8 cellular contexts compared by ENCODE assay signal in the genomic region with DNA sequence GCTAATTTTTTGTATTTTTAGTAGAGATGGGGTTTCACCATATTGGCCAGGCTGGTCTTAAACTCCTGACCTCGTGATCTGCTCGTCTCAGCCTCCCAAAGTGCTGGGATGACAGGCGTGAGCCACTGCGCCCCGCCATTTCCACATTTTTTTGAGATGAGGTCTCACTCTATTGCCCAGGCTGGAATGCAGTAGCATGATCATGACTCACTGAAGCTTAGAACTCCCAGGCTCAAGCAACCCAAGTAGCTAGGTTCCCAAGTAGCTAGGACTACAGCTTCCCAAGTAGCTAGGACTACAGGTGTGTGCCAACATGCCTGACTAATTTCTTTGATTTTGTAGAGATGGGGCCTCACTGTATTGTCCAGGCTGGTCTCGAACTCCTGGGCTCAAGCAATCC. TPM values are rescaled to one million over a fixed set of nuclear protein-coding genes. Genes with fewer than 3 reads are reported as not detected.
DNase-seq lines count a peak whose midpoint lies in the region; FAIRE-seq and TF ChIP-seq lines count a peak whose summit lies in the region.
"Not testable (repeated sequence)": the region's sequence is repeated elsewhere in the genome, so short reads cannot be mapped to it uniquely, and the experiment has no call there.
"Had no signal": no experiment of that assay in that cellular context is flagged by ENCODE, and none has a peak within 500 bp of the region (broad histone marks: within the 10 kb centered on the region; RNA-seq: fewer than 3 reads in every experiment).

No MANE protein-coding gene starts in this region.

- dilution Hi-C loops in endothelial cell of umbilical vein (cut with MboI; ENCODE audit: extremely low pct_ligation_motif_present, low sequenced_read_pairs) = not testable (repeated sequence)

- CTCF ChIA-PET in endothelial cell of umbilical vein (lab: Charles Lee) = not testable (repeated sequence)

- not testable (repeated sequence) for H4K20me1 ChIP-seq in endothelial cell of umbilical vein (replicated peaks; ENCODE audit: control insufficient read depth, extremely low read depth, insufficient read depth, low read length)

- H2AFZ ChIP-seq in endothelial cell of umbilical vein (ENCODE audit: low read depth, low read length) = not testable (repeated sequence)

- intact Hi-C loops in endothelial cell of umbilical vein (cut with micrococcal nuclease) = not testable (repeated sequence)

- not testable (repeated sequence) for H3K27me3 ChIP-seq in endothelial cell of umbilical vein (ENCODE audit: control insufficient read depth in 2 of 2, insufficient read depth in 2 of 2, low read length in 2 of 2)

- H3K4me3 ChIP-seq in endothelial cell of umbilical vein (replicated peaks in 1 of 3; ENCODE audit: insufficient read depth in 1 of 3, low read depth in 1 of 3, low read length in 3 of 3) = not testable (repeated sequence)

- not testable (repeated sequence) for H3K36me3 ChIP-seq in endothelial cell of umbilical vein (ENCODE audit: control insufficient read depth in 2 of 2, extremely low read depth in 1 of 2, insufficient read depth in 2 of 2, low read length in 2 of 2)

- H3K9ac ChIP-seq in endothelial cell of umbilical vein (replicated peaks; ENCODE audit: extremely low read depth, insufficient read depth, low read length) = not testable (repeated sequence)

- H3K9me1 ChIP-seq in endothelial cell of umbilical vein (replicated peaks; ENCODE audit: control insufficient read depth, extremely low read depth, insufficient read depth, low read length) = not testable (repeated sequence)

- not testable (repeated sequence) for TF ChIP-seq CTCF in endothelial cell of umbilical vein (IDR thresholded peaks at IDR 0.05; ENCODE audit: extremely low read depth in 1 of 2, insufficient read depth in 1 of 2, low read depth in 1 of 2, low read length in 2 of 2)

- H3K9me3 ChIP-seq in endothelial cell of umbilical vein (replicated peaks; ENCODE audit: control insufficient read depth, insufficient read depth, low read length) = not testable (repeated sequence)

- FAIRE-seq in endothelial cell of umbilical vein (lab: Jason Lieb, UNC) = peak; percentile 59

- H3K79me2 ChIP-seq in endothelial cell of umbilical vein (ENCODE audit: control insufficient read depth, insufficient read depth, low read length) = not testable (repeated sequence)

- H3K27ac ChIP-seq in endothelial cell of umbilical vein (ENCODE audit: insufficient read depth, low read depth, low read length) = not testable (repeated sequence)

- POLR2A ChIA-PET in endothelial cell of umbilical vein (lab: Charles Lee) = not testable (repeated sequence)

- not testable (repeated sequence) for BruUV-seq in endothelial cell of umbilical vein (replicated peaks; lab: Mats Ljungman, UMichigan)

- DNase-seq in EL (peak; percentile 98), HS-27A (ENCODE audit: low read depth) (peak; percentile 92), RPMI7951 (ENCODE audit: low read depth) (peak; percentile 93), amniotic stem cell (lab: John Stamatoyannopoulos, UW) (peak; percentile 82), endothelial cell of umbilical vein (ENCODE audit: low read depth, low spot score) (peak; percentile 38), glomerular endothelial cell (ENCODE audit: extremely low read depth, low read depth, low spot score) (peak; percentile 57), non-pigmented ciliary epithelial cell (ENCODE audit: low read depth) (peak; percentile 96)

- H3K4me1 ChIP-seq in endothelial cell of umbilical vein (ENCODE audit: control insufficient read depth, extremely low read depth, insufficient read depth, low read length) = not testable (repeated sequence)

- not testable (repeated sequence) for H3K4me2 ChIP-seq in endothelial cell of umbilical vein (ENCODE audit: insufficient read depth, low read length)

- TF ChIP-seq POLR2A in endothelial cell of umbilical vein (IDR thresholded peaks at IDR 0.05; ENCODE audit: low read depth, low read length) = not testable (repeated sequence)

TF ChIP-seq in endothelial cell of umbilical vein, 7 proteins besides CTCF, POLR2A, EP300 and RAD21:
- TF ChIP-seq JUN (IDR thresholded peaks at IDR 0.05; ENCODE audit: borderline replicate concordance, insufficient read depth, insufficient read length, low read depth) = peak; percentile 71
TF ChIP-seq in endothelial cell of umbilical vein: peak in this region for 1; not testable (repeated sequence) for 6.

RNA-seq across cellular contexts. Expression of gene ZP3, which starts 3.7 kb away (rescaled TPM):
- total RNA-seq in RPMI7951 (2014; rRNA removed; shearing (Covaris generic)) = 5.5 and 6.1 TPM in 2 replicates
- total RNA-seq in endothelial cell of umbilical vein (0.32 and 4.0 TPM in 2 replicates), glomerular endothelial cell (1.1 and 4.0 TPM in 2 replicates)
- polyA plus RNA-seq in endothelial cell of umbilical vein = 3.0 and 4.3 TPM in 2 replicates
- polyA plus RNA-seq in endothelial cell of umbilical vein (2011; cell fraction: cytosol; rRNA removed) = 1.7 and 1.9 TPM in 2 replicates
- polyA plus RNA-seq in endothelial cell of umbilical vein (2011; cell fraction: nucleus; rRNA removed) = 1.4 and 1.7 TPM in 2 replicates
- polyA plus RNA-seq in endothelial cell of umbilical vein (2012) = 2.5 and 4.7 TPM in 2 replicates
- polyA minus RNA-seq in endothelial cell of umbilical vein = 2.6 and 6.7 TPM in 2 replicates
- 28.8 TPM for polyA minus RNA-seq in endothelial cell of umbilical vein (2011; cell fraction: cytosol; rRNA and poly(A)+ RNA removed)
- 0.24 and 0.48 TPM in 2 replicates for polyA minus RNA-seq in endothelial cell of umbilical vein (2011; cell fraction: nucleus; rRNA and poly(A)+ RNA removed)

RNA-seq across cellular contexts. Expression of gene SSC4D, which starts 11.6 kb away (rescaled TPM):
- total RNA-seq in RPMI7951 (2014; rRNA removed; shearing (Covaris generic)) = 0.10 and 0.60 TPM in 2 replicates
- 0.39 and 0.46 TPM in 2 replicates for total RNA-seq in endothelial cell of umbilical vein
- 0.88 and 1.1 TPM in 2 replicates for polyA plus RNA-seq in endothelial cell of umbilical vein
- 0.59 TPM in 2 replicates for polyA plus RNA-seq in endothelial cell of umbilical vein (2011; cell fraction: cytosol; rRNA removed)
- 0.26 and 0.38 TPM in 2 replicates for polyA plus RNA-seq in endothelial cell of umbilical vein (2011; cell fraction: nucleus; rRNA removed)
- 0.37 and 0.68 TPM in 2 replicates for polyA plus RNA-seq in endothelial cell of umbilical vein (2012)
- polyA minus RNA-seq in endothelial cell of umbilical vein = 0.30 and 0.53 TPM in 2 replicates
- 1.7 TPM for polyA minus RNA-seq in endothelial cell of umbilical vein (2011; cell fraction: cytosol; rRNA and poly(A)+ RNA removed)
- not detected in 2 replicates for polyA minus RNA-seq in endothelial cell of umbilical vein (2011; cell fraction: nucleus; rRNA and poly(A)+ RNA removed)
- 1.4 and 2.0 TPM in 2 replicates for total RNA-seq in glomerular endothelial cell
- total RNA-seq: naive thymus-derived CD8-positive, alpha-beta T cell had no signal

RNA-seq across cellular contexts. Expression of gene DTX2, which starts 40.4 kb away (rescaled TPM):
- 10.9 and 11.6 TPM in 2 replicates for total RNA-seq in RPMI7951 (2014; rRNA removed; shearing (Covaris generic))
- total RNA-seq in endothelial cell of umbilical vein (16.7 and 17.1 TPM in 2 replicates), glomerular endothelial cell (20.4 and 27.3 TPM in 2 replicates)
- polyA plus RNA-seq in endothelial cell of umbilical vein = 8.5 and 11.7 TPM in 2 replicates
- polyA plus RNA-seq in endothelial cell of umbilical vein (2011; cell fraction: cytosol; rRNA removed) = 5.2 and 6.9 TPM in 2 replicates
- 15.1 and 15.2 TPM in 2 replicates for polyA plus RNA-seq in endothelial cell of umbilical vein (2011; cell fraction: nucleus; rRNA removed)
- polyA plus RNA-seq in endothelial cell of umbilical vein (2012) = 7.4 and 9.4 TPM in 2 replicates
- 5.9 and 10.1 TPM in 2 replicates for polyA minus RNA-seq in endothelial cell of umbilical vein
- polyA minus RNA-seq in endothelial cell of umbilical vein (2011; cell fraction: cytosol; rRNA and poly(A)+ RNA removed) = 19.4 TPM
- 10.9 and 12.9 TPM in 2 replicates for polyA minus RNA-seq in endothelial cell of umbilical vein (2011; cell fraction: nucleus; rRNA and poly(A)+ RNA removed)

Comparison
In these comparisons a context has a peak if more than half of its experiments do, and no peak if none do; other contexts are left out.
1. DNase-seq: peak in every context shown above with its lines; median percentile 98 in EL; 96 in non-pigmented ciliary epithelial cell; 93 in RPMI7951; 92 in HS-27A; 82 in amniotic stem cell; 57 in glomerular endothelial cell; 38 in endothelial cell of umbilical vein.